17 cellular contexts compared by ENCODE assay signal in the genomic region with DNA sequence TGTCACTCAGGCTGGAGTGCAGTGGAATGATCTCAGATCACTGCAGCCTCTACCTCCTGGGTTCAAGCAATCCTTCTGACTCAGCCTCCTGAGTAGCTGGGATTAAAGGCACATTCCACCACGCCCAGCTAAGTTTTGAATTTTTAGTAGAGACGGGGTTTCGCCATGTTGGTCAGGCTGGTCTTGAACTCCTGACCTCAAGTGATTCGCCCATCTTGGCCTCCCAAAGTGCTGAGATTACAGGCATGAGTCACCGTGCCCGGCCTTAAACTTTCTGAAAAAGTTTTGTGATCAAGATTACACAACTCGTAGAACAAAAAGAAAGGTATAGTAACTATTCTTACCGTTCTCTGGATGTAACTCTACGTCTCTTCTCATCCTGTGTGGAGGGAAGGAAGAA. TPM values are rescaled to one million over a fixed set of nuclear protein-coding genes. Genes with fewer than 3 reads are reported as not detected.
DNase-seq lines count a peak whose midpoint lies in the region; ATAC-seq and TF ChIP-seq lines count a peak whose summit lies in the region.
"Had no signal": no experiment of that assay in that cellular context is flagged by ENCODE, and none has a peak within 500 bp of the region (broad histone marks: within the 10 kb centered on the region; RNA-seq: fewer than 3 reads in every experiment).

No MANE protein-coding gene starts in this region.

- H3K4me2 ChIP-seq in mammary epithelial cell (ENCODE audit: insufficient read depth, low read depth, low read length), result no peak overlapping the region

- POLR2A ChIA-PET in activated CD4-positive, alpha-beta T cell treated with anti-CD3 and anti-CD28 coated beads for 36 hours (lab: Charles Lee), result no interaction called here

- in situ Hi-C loops in mammary epithelial cell (cut with MboI; ENCODE audit: low sequenced_read_pairs in 2 of 2), result no loop called here

- peak overlapping the region; percentile 37 for H3K27ac Mint-ChIP-seq in activated CD4-positive, alpha-beta T cell treated with anti-CD3 and anti-CD28 coated beads for 36 hours
- H3K27ac Mint-ChIP-seq: WTC11 had no signal

- H3K36me3 ChIP-seq in MG63 (peaks cover 99% of the 10 kb centered on the region), mammary epithelial cell (ENCODE audit: insufficient read depth, low read length) (peaks cover 41% of the 10 kb centered on the region)

- H3K9me3 Mint-ChIP-seq in activated CD4-positive, alpha-beta T cell treated with anti-CD3 and anti-CD28 coated beads for 36 hours (ENCODE audit: low read depth), result no peaks in the 10 kb centered on the region
- H3K9me3 Mint-ChIP-seq: WTC11 had no signal

- dilution Hi-C loops in mammary epithelial cell (cut with HindIII; ENCODE audit: low sequenced_read_pairs), result no loop called here

- WGBS in mammary epithelial cell (ENCODE audit: low coverage, missing lambda C conversion rate), result 60% methylated on average over 9 of the region's 9 CpGs

- H3K4me1 Mint-ChIP-seq in activated CD4-positive, alpha-beta T cell treated with anti-CD3 and anti-CD28 coated beads for 36 hours, result peaks cover 7% of the 10 kb centered on the region
- H3K4me1 Mint-ChIP-seq: WTC11 had no signal

- H2AFZ ChIP-seq in mammary epithelial cell (ENCODE audit: low read depth, low read length), result no peak overlapping the region

- TF ChIP-seq CTCF in mammary epithelial cell (conservative IDR thresholded peaks at IDR 0.05 in 1 of 2, IDR thresholded peaks at IDR 0.05 in 1 of 2; ENCODE audit: extremely low read depth in 1 of 2, insufficient read depth in 1 of 2, low read depth in 1 of 2, low read length in 2 of 2), result no peak

- ATAC-seq in activated CD4-positive, alpha-beta T cell treated with anti-CD3 and anti-CD28 coated beads for 36 hours, result no peak
- ATAC-seq in GM21737 (IDR thresholded peaks at IDR 0.05; ENCODE audit: unreplicated experiment) (no peak), GM21786 (IDR thresholded peaks at IDR 0.05; ENCODE audit: unreplicated experiment) (no peak)
- ATAC-seq: HepG2, WTC11 had no signal

- peaks cover 64% of the 10 kb centered on the region for H3K36me3 Mint-ChIP-seq in activated CD4-positive, alpha-beta T cell treated with anti-CD3 and anti-CD28 coated beads for 36 hours (ENCODE audit: low read depth)

- H3K4me1 ChIP-seq in mammary epithelial cell (ENCODE audit: insufficient read depth, low read length), result no peaks in the 10 kb centered on the region

- no TSS peak for BruUV-seq in mammary epithelial cell (replicated peaks; lab: Mats Ljungman, UMichigan)

- H3K9ac ChIP-seq in mammary epithelial cell (ENCODE audit: insufficient read depth, low read length), result no peak overlapping the region

- CTCF ChIA-PET in activated CD4-positive, alpha-beta T cell treated with anti-CD3 and anti-CD28 coated beads for 36 hours (lab: Charles Lee), result interaction anchor here (0.6 to 0.7 kb wide), 2 partner anchors 8 to 48 kb away, joined by 3 read pairs; no protein-coding TSS in a partner anchor
- CTCF ChIA-PET in mammary epithelial cell (lab: Charles Lee; ENCODE audit: low non-redundant PET), result interaction anchor here (0.6 kb wide), 1 partner anchor 54 kb away, joined by 10 read pairs; a partner anchor contains a TSS

- intact Hi-C loops in activated CD4-positive, alpha-beta T cell treated with anti-CD3 and anti-CD28 coated beads for 36 hours (cut with DNase I, micrococcal nuclease), result no loop called here
- intact Hi-C loops in mammary epithelial cell (cut with micrococcal nuclease), result no loop called here

- H3K27me3 ChIP-seq in MG63 (no peaks in the 10 kb centered on the region), mammary epithelial cell (ENCODE audit: insufficient read depth, low read length) (no peaks in the 10 kb centered on the region)
- H3K27me3 ChIP-seq: dorsolateral prefrontal cortex had no signal

- H3K27ac ChIP-seq in mammary epithelial cell (ENCODE audit: insufficient read depth, low read depth, low read length), result peak overlapping the region; percentile 12
- H3K27ac ChIP-seq: dorsolateral prefrontal cortex had no signal

- H3K27me3 Mint-ChIP-seq in activated CD4-positive, alpha-beta T cell treated with anti-CD3 and anti-CD28 coated beads for 36 hours, result no peaks in the 10 kb centered on the region

- H3K9me3 ChIP-seq in MG63 (no peaks in the 10 kb centered on the region), mammary epithelial cell (replicated peaks; ENCODE audit: insufficient read depth, low read length) (no peaks in the 10 kb centered on the region)

- no peak overlapping the region for H3K4me3 Mint-ChIP-seq in activated CD4-positive, alpha-beta T cell treated with anti-CD3 and anti-CD28 coated beads for 36 hours
- H3K4me3 Mint-ChIP-seq: WTC11 had no signal

- no peak for DNase-seq in activated CD4-positive, alpha-beta T cell treated with anti-CD3 and anti-CD28 coated beads for 36 hours
- no peak for DNase-seq in activated CD4-positive, alpha-beta T cell treated with anti-CD3 and anti-CD28 coated beads, Interleukin-2, amount 50 U/mL, for 48 hours
- DNase-seq in MG63 (peak; percentile 83), mammary epithelial cell (peak; percentile 54), iris pigment epithelial cell (ENCODE audit: low read depth) (peak; percentile 74), HuH-7.5 (ENCODE audit: low spot score) (no peak)
- DNase-seq: aorta; COR-L47; dorsolateral prefrontal cortex; NCI-H1436; NCI-H345; stimulated activated naive CD4-positive, alpha-beta T cell treated with Interleukin-2 at 50 U/mL for 16 hours; SW 1271 had no signal

- no peaks in the 10 kb centered on the region for H4K20me1 ChIP-seq in mammary epithelial cell (ENCODE audit: insufficient read depth, low read length)

- H3K79me2 ChIP-seq in mammary epithelial cell (ENCODE audit: insufficient read depth, low read length), result peaks cover 17% of the 10 kb centered on the region

- H3K4me3 ChIP-seq in MG63 (no peak overlapping the region), mammary epithelial cell (replicated peaks in 1 of 3; ENCODE audit: insufficient read depth in 1 of 3, low read depth in 2 of 3, low read length in 3 of 3) (no peak overlapping the region)
- H3K4me3 ChIP-seq: dorsolateral prefrontal cortex had no signal

RNA-seq across cellular contexts. Expression of a gene that starts 21.2 kb away (rescaled TPM):
- total RNA-seq in activated CD4-positive, alpha-beta T cell treated with anti-CD3 and anti-CD28 coated beads for 36 hours, result 100 to 1,000 TPM; 374 to 385 TPM
- total RNA-seq in MG63 (2014; rRNA removed; shearing (Covaris generic); ENCODE audit: low replicate concordance), result 73.4 and 138 TPM in 2 replicates
- 100 to 1,000 TPM in 1 of 2 donors, 10 to 100 TPM in 1; 23.0 to 139 TPM for total RNA-seq in mammary epithelial cell
- polyA plus RNA-seq in mammary epithelial cell, result 53.3 TPM
- polyA minus RNA-seq in mammary epithelial cell, result 263 TPM

RNA-seq across cellular contexts. Expression of a gene that starts 53.8 kb away (rescaled TPM):
- total RNA-seq in activated CD4-positive, alpha-beta T cell treated with anti-CD3 and anti-CD28 coated beads for 36 hours, result 100 to 1,000 TPM; 230 to 253 TPM
- total RNA-seq in MG63 (2014; rRNA removed; shearing (Covaris generic); ENCODE audit: low replicate concordance), result 677 and 743 TPM in 2 replicates
- total RNA-seq in mammary epithelial cell, result 100 to 1,000 TPM; 178 to 223 TPM
- polyA plus RNA-seq in mammary epithelial cell, result 178 TPM
- 105 TPM for polyA minus RNA-seq in mammary epithelial cell

RNA-seq across cellular contexts. Expression of a gene that starts 57.6 kb away (rescaled TPM):
- total RNA-seq in activated CD4-positive, alpha-beta T cell treated with anti-CD3 and anti-CD28 coated beads for 36 hours, result 1 to 10 TPM; 8.1 to 9.0 TPM
- 14.0 and 14.6 TPM in 2 replicates for total RNA-seq in MG63 (2014; rRNA removed; shearing (Covaris generic); ENCODE audit: low replicate concordance)
- total RNA-seq in mammary epithelial cell, result 10 to 100 TPM in 1 of 2 donors, 1 to 10 TPM in 1; 5.6 to 15.3 TPM
- polyA plus RNA-seq in mammary epithelial cell, result 2.9 TPM
- 16.2 TPM for polyA minus RNA-seq in mammary epithelial cell

Comparison
In these comparisons a context has a peak if more than half of its experiments do, and no peak if none do; other contexts are left out.
1. DNase-seq: peak in MG63 (single experiment), mammary epithelial cell (single experiment) and iris pigment epithelial cell (single experiment); none in activated CD4-positive, alpha-beta T cell treated with anti-CD3 and anti-CD28 coated beads for 36 hours (single experiment), activated CD4-positive, alpha-beta T cell treated with anti-CD3 and anti-CD28 coated beads, Interleukin-2, amount 50 U/mL, for 48 hours (0 of 2) and HuH-7.5 (single experiment).